In the genomic region with DNA sequence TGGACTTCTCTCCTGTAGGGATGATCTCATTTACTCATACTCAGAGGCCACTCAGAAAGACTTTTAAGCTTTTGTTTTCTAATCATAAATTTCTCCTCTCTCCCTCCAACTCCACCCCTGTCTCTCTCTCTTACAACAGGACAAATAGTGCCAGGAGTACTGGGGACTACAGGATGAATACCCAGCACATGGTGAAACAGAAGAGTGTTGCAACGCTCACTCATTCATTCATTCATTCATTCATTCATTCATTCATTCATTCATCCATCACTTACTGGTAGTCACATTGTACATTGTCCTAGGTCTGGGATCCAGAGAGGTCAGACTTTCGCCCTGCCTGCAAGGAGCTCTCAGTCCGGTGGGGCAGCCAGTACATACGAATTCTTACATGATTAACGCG, we compare ENCODE assay signal across 30 cellular contexts.
"Had no signal": no experiment of that assay in that cellular context is flagged by ENCODE, and none has a peak within 500 bp of the region (broad histone marks: within the 10 kb centered on the region; RNA-seq: fewer than 3 reads in every experiment).

No MANE protein-coding gene starts in this region.

- DNase-seq: heart right ventricle; islet precursor cell; left cardiac atrium; lower lobe of right lung; mammary epithelial cell; mesenchymal stem cell; naive B cell; natural killer cell; nephron progenitor cell; occipital lobe; psoas muscle; right cardiac atrium; stimulated activated CD4-positive, alpha-beta T cell treated with anti-CD3 and anti-CD28 coated beads, Interleukin-12 subunit alpha, Interleukin-12 subunit beta, amount 100 ng/mL, for 4 hours; stimulated activated CD4-positive, alpha-beta T cell treated with anti-CD3 and anti-CD28 coated beads, Interleukin-15, amount 100 ng/mL, for 24 hours; stimulated activated CD4-positive, alpha-beta T cell treated with anti-CD3 and anti-CD28 coated beads, Interleukin-2, amount 100 ng/mL, for 24 hours; stimulated activated CD4-positive, alpha-beta T cell treated with anti-CD3 and anti-CD28 coated beads, Interleukin-4, amount 100 ng/mL, for 1 hour; stimulated activated naive B cell treated with anti-CD40 and anti-IgM and Interleukin-4, amounts not matched to agents 10 μg/mL and 1 μg/mL and 100 μg/mL, for 72 hours; stimulated activated naive CD8-positive, alpha-beta T cell treated with anti-CD3 and anti-CD28 coated beads, Interleukin-15, Interleukin-2, amounts not matched to agents 100 U/mL and 50 U/mL, for 24 hours; stomach; testis; thyroid gland; transverse colon; upper lobe of left lung had no signal

- H3K36me3 Mint-ChIP-seq: naive B cell; natural killer cell; neural progenitor cell; stimulated activated naive B cell treated with anti-CD40 and anti-IgM and Interleukin-4, amounts not matched to agents 10 μg/mL and 1 μg/mL and 100 μg/mL, for 72 hours had no signal

- H3K9ac ChIP-seq: neural progenitor cell, parathyroid adenoma had no signal

- H3K27ac Mint-ChIP-seq: naive B cell; natural killer cell; nephron progenitor cell; stimulated activated naive B cell treated with anti-CD40 and anti-IgM and Interleukin-4, amounts not matched to agents 10 μg/mL and 1 μg/mL and 100 μg/mL, for 72 hours had no signal

- H3K27ac ChIP-seq: heart right ventricle, hepatocyte, left lung, lower lobe of right lung, neural progenitor cell, neutrophil, parathyroid adenoma, psoas muscle, skin epidermis, testis, thyroid gland, upper lobe of left lung had no signal

- H3K4me1 ChIP-seq: lower lobe of right lung, psoas muscle, testis, thyroid gland, upper lobe of left lung had no signal

- H3K9me3 ChIP-seq: heart right ventricle, left lung, lower lobe of right lung, neutrophil, psoas muscle, stomach, testis, thyroid gland, transverse colon, upper lobe of left lung had no signal

- H3K4me2 ChIP-seq: hepatocyte, neural progenitor cell had no signal

- H3K27me3 ChIP-seq: hepatocyte, neural progenitor cell, testis, thyroid gland, transverse colon, upper lobe of left lung had no signal

- ATAC-seq: heart right ventricle; left cardiac atrium; left lung; lower lobe of right lung; natural killer cell; psoas muscle; right cardiac atrium; sciatic nerve; stimulated activated naive B cell treated with anti-CD40 and anti-IgM and Interleukin-4, amounts not matched to agents 10 μg/mL and 1 μg/mL and 100 μg/mL, for 72 hours; stimulated activated naive CD8-positive, alpha-beta T cell treated with anti-CD3 and anti-CD28 coated beads, Interleukin-15, Interleukin-2, amounts not matched to agents 100 U/mL and 50 U/mL, for 24 hours had no signal

- H2AFZ ChIP-seq: hepatocyte, neural progenitor cell, parathyroid adenoma had no signal

- H3K36me3 ChIP-seq: heart right ventricle, left lung, lower lobe of right lung, neural progenitor cell, neutrophil, stomach, thyroid gland, transverse colon, upper lobe of left lung had no signal

- H3K9me3 Mint-ChIP-seq: naive B cell; natural killer cell; nephron progenitor cell; neural progenitor cell; stimulated activated naive B cell treated with anti-CD40 and anti-IgM and Interleukin-4, amounts not matched to agents 10 μg/mL and 1 μg/mL and 100 μg/mL, for 72 hours had no signal

- H3K79me2 ChIP-seq: hepatocyte, parathyroid adenoma had no signal

- H3K4me3 ChIP-seq: heart right ventricle, hepatocyte, left lung, lower lobe of right lung, neural progenitor cell, psoas muscle, skin epidermis, stomach, testis, thyroid gland, transverse colon, upper lobe of left lung had no signal

- H3K4me1 Mint-ChIP-seq: naive B cell; natural killer cell; stimulated activated naive B cell treated with anti-CD40 and anti-IgM and Interleukin-4, amounts not matched to agents 10 μg/mL and 1 μg/mL and 100 μg/mL, for 72 hours had no signal

- H3K4me3 Mint-ChIP-seq: naive B cell; natural killer cell; nephron progenitor cell; neural progenitor cell; stimulated activated naive B cell treated with anti-CD40 and anti-IgM and Interleukin-4, amounts not matched to agents 10 μg/mL and 1 μg/mL and 100 μg/mL, for 72 hours had no signal
